ENCODE assay signal across 24 cellular contexts in the genomic region with DNA sequence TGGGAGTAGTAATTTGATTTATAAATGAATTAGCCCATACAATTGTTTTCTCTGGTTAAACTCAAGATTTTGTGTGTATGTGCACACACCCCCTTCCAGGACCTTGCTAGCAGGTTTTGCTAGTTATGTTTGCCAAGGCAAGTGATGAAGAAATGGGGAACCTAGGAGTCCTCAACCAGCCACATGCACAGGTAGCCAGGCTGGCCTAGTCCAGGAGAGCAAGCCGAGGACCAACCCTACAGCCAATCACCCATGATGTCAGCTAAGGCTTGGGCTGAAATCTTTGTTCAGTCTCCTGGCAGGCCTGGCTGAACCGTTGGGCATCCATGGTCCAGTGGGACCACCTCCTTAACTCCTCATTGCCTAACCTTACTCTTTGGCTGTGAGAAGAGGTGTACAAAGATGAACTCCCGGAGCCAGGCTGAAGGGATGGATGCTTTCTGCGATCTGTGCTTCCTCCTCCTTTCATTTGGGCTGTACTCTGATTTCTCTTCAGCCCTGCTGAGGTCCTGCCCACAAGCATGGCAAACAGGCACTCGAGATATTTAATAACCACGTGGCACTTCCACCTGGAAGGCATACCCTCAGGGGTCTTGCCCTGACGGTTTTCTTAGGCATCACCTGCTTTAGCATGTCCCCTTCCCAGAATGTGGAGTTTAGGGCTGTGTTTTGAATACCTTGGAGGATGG. TPM values are rescaled to one million over a fixed set of nuclear protein-coding genes. Genes with fewer than 3 reads are reported as not detected.
DNase-seq lines count a peak whose midpoint lies in the region; ATAC-seq and TF ChIP-seq lines count a peak whose summit lies in the region.
"Had no signal": no experiment of that assay in that cellular context is flagged by ENCODE, and none has a peak within 500 bp of the region (broad histone marks: within the 10 kb centered on the region; RNA-seq: fewer than 3 reads in every experiment).

No MANE protein-coding gene starts in this region.

- no peak overlapping the region for H2BK20ac ChIP-seq in H9 (ENCODE audit: low read depth, low read length, poor library complexity, severe bottlenecking)

- H3K27ac ChIP-seq in RWPE2 (ENCODE audit: poor library complexity, severe bottlenecking) (no peak overlapping the region), right lobe of liver (no peak overlapping the region), upper lobe of left lung (no peak overlapping the region), H9 (ENCODE audit: insufficient read length, low read depth, low read length) (no peak overlapping the region)
- H3K27ac ChIP-seq: heart right ventricle, spleen, tibial nerve, VCaP had no signal

- no peak overlapping the region for H4K8ac ChIP-seq in H9 (replicated peaks; ENCODE audit: insufficient read length, low read depth, low read length)

- H3K4ac ChIP-seq in H9 (ENCODE audit: low read depth, low read length), result no peak overlapping the region

- H3K23ac ChIP-seq in H9 (ENCODE audit: insufficient read length, low read depth, low read length), result no peak overlapping the region

- H2BK12ac ChIP-seq in H9 (ENCODE audit: insufficient read length, low read depth, low read length), result no peak overlapping the region

- no peak overlapping the region for H3K4me2 ChIP-seq in H9 (ENCODE audit: insufficient read depth, insufficient read length, low read length)

- intact Hi-C loops in right lobe of liver (cut with DNase I), result no loop called here

- no peak overlapping the region for H2BK120ac ChIP-seq in H9 (ENCODE audit: low read depth, low read length, poor library complexity, severe bottlenecking)

- no peaks in the 10 kb centered on the region for H4K20me1 ChIP-seq in H9 (ENCODE audit: control insufficient read depth, insufficient read depth, insufficient read length)

- TF ChIP-seq CTCF in RWPE2 (IDR thresholded peaks at IDR 0.05; ENCODE audit: poor library complexity, severe bottlenecking) (no peak), right lobe of liver (IDR thresholded peaks at IDR 0.05) (no peak), upper lobe of left lung (IDR thresholded peaks at IDR 0.05) (no peak), H9 (conservative IDR thresholded peaks at IDR 0.05) (no peak)

- H3K27me3 ChIP-seq in RWPE2 (ENCODE audit: insufficient read depth, poor library complexity, severe bottlenecking) (no peaks in the 10 kb centered on the region), right lobe of liver (no peaks in the 10 kb centered on the region), upper lobe of left lung (no peaks in the 10 kb centered on the region), H9 (ENCODE audit: insufficient read depth, low read length) (no peaks in the 10 kb centered on the region)
- H3K27me3 ChIP-seq: heart right ventricle, spleen, tibial nerve had no signal

- H3K4me3 ChIP-seq in RWPE2 (ENCODE audit: severe bottlenecking), result no peak overlapping the region
- H3K4me3 ChIP-seq in right lobe of liver, result no peak overlapping the region
- H3K4me3 ChIP-seq in upper lobe of left lung, result no peak overlapping the region
- H3K4me3 ChIP-seq: heart right ventricle, lung, spleen, tibial nerve had no signal

- no peak overlapping the region for H3T11ph ChIP-seq in H9 (ENCODE audit: low read length)

- TF ChIP-seq EP300 in upper lobe of left lung (IDR thresholded peaks at IDR 0.05), result no peak

- H2AK5ac ChIP-seq in H9 (ENCODE audit: insufficient read length, low read length), result no peak overlapping the region

- H3K23me2 ChIP-seq in H9 (ENCODE audit: insufficient read length, low read depth, low read length, poor library complexity, severe bottlenecking), result no peaks in the 10 kb centered on the region

- DNase-seq in activated T-cell treated with anti-CD3 and anti-CD28 coated beads, Interleukin-2, amount 50 U/mL, for 72 hours, result no peak
- no peak for DNase-seq in activated T-cell treated with anti-CD3 and anti-CD28 coated beads for 4 hours
- DNase-seq in RWPE2 (ENCODE audit: low spot score), result no peak
- no peak for DNase-seq in right lobe of liver
- no peak for DNase-seq in upper lobe of left lung
- DNase-seq in NCI-H128 (lab: John Stamatoyannopoulos, UW; ENCODE audit: unreplicated experiment), result no peak
- DNase-seq in SW480 (ENCODE audit: low spot score), result no peak
- DNase-seq in H9, result no peak
- DNase-seq: activated CD8-positive, alpha-beta memory T cell treated with anti-CD3 and anti-CD28 coated beads for 24 hours; activated gamma-delta T cell; anterior cingulate cortex; effector memory CD8-positive, alpha-beta T cell; H7; heart right ventricle; immature natural killer cell; MM.1S; NCI-H1930; NCI-H446 treated with DMSO at 0.1 percent for 48 hours; SHP77; spleen; T-cell had no signal

- H3K14ac ChIP-seq in H9 (ENCODE audit: insufficient read depth, low read length), result no peak overlapping the region

- no peak overlapping the region for H3K4me3 Mint-ChIP-seq in activated T-cell treated with anti-CD3 and anti-CD28 coated beads, Interleukin-2, amount 50 U/mL, for 72 hours
- H3K4me3 Mint-ChIP-seq in H9, result no peak overlapping the region
- H3K4me3 Mint-ChIP-seq: effector memory CD8-positive, alpha-beta T cell; immature natural killer cell; T-cell had no signal

- H3K9me3 Mint-ChIP-seq in activated T-cell treated with anti-CD3 and anti-CD28 coated beads, Interleukin-2, amount 50 U/mL, for 72 hours, result no peaks in the 10 kb centered on the region
- peaks cover 10 to 29% of the 10 kb centered on the region in 2 experiments for H3K9me3 Mint-ChIP-seq in H9
- H3K9me3 Mint-ChIP-seq: effector memory CD8-positive, alpha-beta T cell; immature natural killer cell; T-cell had no signal

- H3K4me1 Mint-ChIP-seq in activated T-cell treated with anti-CD3 and anti-CD28 coated beads, Interleukin-2, amount 50 U/mL, for 72 hours (ENCODE audit: low read depth), result peaks cover 50% of the 10 kb centered on the region
- H3K4me1 Mint-ChIP-seq in H9, result peaks cover 3 to 9% of the 10 kb centered on the region in 2 experiments; a peak in 3 of 4 replicates

- peak; percentile 14 to 16 for ATAC-seq in activated T-cell treated with anti-CD3 and anti-CD28 coated beads, Interleukin-2, amount 50 U/mL, for 72 hours (replicated peaks in 1 of 2)
- ATAC-seq in RWPE2 (ENCODE audit: low read depth) (peak; percentile 4; the same call in 1 of the 3 replicates), right lobe of liver (peak; percentile 4 to 11 (median 6)), upper lobe of left lung (ENCODE audit: low FRiP score in 2 of 2) (peak; percentile 19 to 32)
- ATAC-seq: effector memory CD8-positive, alpha-beta T cell had no signal

- H3K79me2 ChIP-seq in H9 (ENCODE audit: insufficient read depth, low read length), result peaks cover 9% of the 10 kb centered on the region; the same call in 1 of the 2 replicates

- H2BK5ac ChIP-seq in H9 (ENCODE audit: insufficient read length, low read length), result no peak overlapping the region

- WGBS in right lobe of liver (ENCODE audit: insufficient coverage, low coverage, low lambda C conversion rate, missing lambda C conversion rate), result 92% methylated on average over 4 of the region's 7 CpGs
- WGBS in upper lobe of left lung, 2 donors, result 79 to 88% methylated on average over 6 to 7 of the region's 7 CpGs
- WGBS in H9 (ENCODE audit: extremely low coverage, insufficient read length, low lambda C conversion rate), result no CpG with 5 or more reads among the region's 7 CpGs

- no peaks in the 10 kb centered on the region for H3K4me1 ChIP-seq in RWPE2 (ENCODE audit: insufficient read depth, poor library complexity, severe bottlenecking)
- H3K4me1 ChIP-seq in right lobe of liver, result peaks cover 0 to 6% (median 0%) of the 10 kb centered on the region in 4 donors
- H3K4me1 ChIP-seq in upper lobe of left lung, result peaks cover 0 to 36% (median 7%) of the 10 kb centered on the region in 4 donors
- no peaks in the 10 kb centered on the region; the same call in 1 of the 2 replicates for H3K4me1 ChIP-seq in H9 (ENCODE audit: insufficient read depth, low read length)

- peaks cover 3 to 18% of the 10 kb centered on the region in 2 donors for H3K36me3 Mint-ChIP-seq in activated T-cell treated with anti-CD3 and anti-CD28 coated beads, Interleukin-2, amount 50 U/mL, for 72 hours (ENCODE audit: insufficient read depth in 2 of 2)
- peaks cover 36 to 60% (median 44%) of the 10 kb centered on the region in 3 experiments for H3K36me3 Mint-ChIP-seq in H9 (ENCODE audit: insufficient read depth in 1 of 3, low read depth in 3 of 3)

- H3K18ac ChIP-seq in H9 (ENCODE audit: insufficient read length, low read depth, low read length), result no peak overlapping the region

- no peak overlapping the region for H4K5ac ChIP-seq in H9 (ENCODE audit: insufficient read length, low read depth, low read length)

- no peak for TF ChIP-seq POLR2A in right lobe of liver (IDR thresholded peaks at IDR 0.05)
- no peak for TF ChIP-seq POLR2A in upper lobe of left lung (IDR thresholded peaks at IDR 0.05)

- H3K27me3 Mint-ChIP-seq in activated T-cell treated with anti-CD3 and anti-CD28 coated beads, Interleukin-2, amount 50 U/mL, for 72 hours (ENCODE audit: low read depth), result no peaks in the 10 kb centered on the region
- H3K27me3 Mint-ChIP-seq in H9 (ENCODE audit: low read depth), result 0 out of 2 replicates have a peak, but pooled peaks cover 1% of the 10 kb centered on the region
- H3K27me3 Mint-ChIP-seq: effector memory CD8-positive, alpha-beta T cell; T-cell had no signal

- H3K79me1 ChIP-seq in H9 (ENCODE audit: insufficient read depth, low read depth, low read length, poor library complexity, severe bottlenecking), result no peaks in the 10 kb centered on the region

- H3K9me3 ChIP-seq in RWPE2 (ENCODE audit: severe bottlenecking) (no peaks in the 10 kb centered on the region), right lobe of liver (no peaks in the 10 kb centered on the region), upper lobe of left lung (no peaks in the 10 kb centered on the region), H9 (ENCODE audit: control insufficient read depth, low read depth, low read length) (no peaks in the 10 kb centered on the region)
- H3K9me3 ChIP-seq: heart right ventricle, spleen, tibial nerve had no signal

- no peak overlapping the region for H4K91ac ChIP-seq in H9 (ENCODE audit: insufficient read length, low read depth, low read length)

- H2AFZ ChIP-seq in H9 (ENCODE audit: low read length), result no peak overlapping the region

- H3K36me3 ChIP-seq in RWPE2 (ENCODE audit: low read depth) (no peaks in the 10 kb centered on the region), right lobe of liver (no peaks in the 10 kb centered on the region), upper lobe of left lung (no peaks in the 10 kb centered on the region)
- H3K36me3 ChIP-seq: heart right ventricle, spleen had no signal

- H3K56ac ChIP-seq in H9 (ENCODE audit: insufficient read length, low read depth, low read length), result no peak overlapping the region

- H3K9ac ChIP-seq in H9 (ENCODE audit: extremely low read depth, insufficient read length, low read length), result no peak overlapping the region

- no peak overlapping the region for H2BK15ac ChIP-seq in H9 (ENCODE audit: low read depth, low read length)

- H3K27ac Mint-ChIP-seq in activated T-cell treated with anti-CD3 and anti-CD28 coated beads, Interleukin-2, amount 50 U/mL, for 72 hours, result peak overlapping the region; percentile 98
- H3K27ac Mint-ChIP-seq in H9, result peak overlapping the region in 1 of 3 experiments; percentile 32; a peak in 1 of 7 replicates

RNA-seq across cellular contexts. Expression of a gene that starts 22.1 kb away (rescaled TPM):
- 100 to 1,000 TPM; 439 to 483 TPM for total RNA-seq in activated T-cell treated with anti-CD3 and anti-CD28 coated beads, Interleukin-2, amount 50 U/mL, for 72 hours
- 100 to 1,000 TPM in 4 of 6 experiments, 10 to 100 TPM in 2; 93.5 to 252 (median 165) TPM for total RNA-seq in right lobe of liver
- 100 to 1,000 TPM; 192 to 416 (median 314) TPM for total RNA-seq in upper lobe of left lung
- 1,123 and 1,137 TPM in 2 replicates for total RNA-seq in H9 (2021)

RNA-seq across cellular contexts. Expression of a gene that starts 23.1 kb away (rescaled TPM):
- 100 to 1,000 TPM; 201 to 221 TPM for total RNA-seq in activated T-cell treated with anti-CD3 and anti-CD28 coated beads, Interleukin-2, amount 50 U/mL, for 72 hours
- total RNA-seq in right lobe of liver (10 to 100 TPM; 26.4 to 42.1 (median 40.5) TPM), upper lobe of left lung (100 to 1,000 TPM in 2 of 6 donors, 10 to 100 TPM in 4; 59.0 to 116 (median 89.8) TPM), H9 (2021) (287 and 288 TPM in 2 replicates)

RNA-seq across cellular contexts. Expression of a gene that starts 26.4 kb away (rescaled TPM):
- 10 to 100 TPM; 18.5 to 22.2 TPM for total RNA-seq in activated T-cell treated with anti-CD3 and anti-CD28 coated beads, Interleukin-2, amount 50 U/mL, for 72 hours
- 1 to 10 TPM in 2 of 6 experiments, under 1 TPM in 4; 0.13 to 2.0 (median 0.54) TPM for total RNA-seq in right lobe of liver
- 10 to 100 TPM in 1 of 6 donors, 1 to 10 TPM in 5; 5.5 to 13.8 (median 7.0) TPM for total RNA-seq in upper lobe of left lung
- 46.1 and 46.9 TPM in 2 replicates for total RNA-seq in H9 (2021)
